Comparison of ENCODE assay signal across 18 cellular contexts in the genomic region with DNA sequence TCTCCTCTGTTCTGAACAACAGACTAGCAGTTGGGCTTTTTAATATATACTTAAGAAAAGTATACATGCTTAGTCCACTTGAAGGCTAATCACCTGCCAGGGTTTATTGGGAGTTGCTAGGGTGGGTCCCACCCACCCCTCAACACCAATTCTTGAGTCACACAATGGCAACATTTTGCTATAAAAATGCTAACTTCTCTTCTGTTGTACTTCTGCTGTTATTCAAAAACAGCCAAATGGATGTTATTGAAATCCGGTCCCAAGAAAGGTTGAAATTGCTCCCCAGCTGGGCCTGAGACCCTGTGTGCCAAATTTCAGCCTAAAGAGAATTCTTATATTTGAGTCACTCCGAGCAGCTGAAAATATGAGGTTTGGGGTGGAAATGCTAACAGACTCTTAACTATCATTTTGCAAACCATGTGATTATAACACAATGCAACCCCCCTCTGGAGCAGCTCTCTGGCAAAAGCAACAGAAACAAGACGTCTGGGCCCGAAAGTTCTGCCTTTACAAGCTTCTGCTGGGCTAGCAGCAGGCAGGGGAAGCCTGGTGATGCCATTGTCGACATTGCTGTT. TPM values are rescaled to one million over a fixed set of nuclear protein-coding genes. Genes with fewer than 3 reads are reported as not detected.
DNase-seq lines count a peak whose midpoint lies in the region; ATAC-seq and TF ChIP-seq lines count a peak whose summit lies in the region.
"Had no signal": no experiment of that assay in that cellular context is flagged by ENCODE, and none has a peak within 500 bp of the region (broad histone marks: within the 10 kb centered on the region; RNA-seq: fewer than 3 reads in every experiment).

No MANE protein-coding gene starts in this region.

- H3K4ac ChIP-seq in mesendoderm (ENCODE audit: low read depth, low read length) = no peak overlapping the region
- H3K4ac ChIP-seq in H9 (ENCODE audit: low read depth, low read length) = no peak overlapping the region

- WGBS in mesendoderm (ENCODE audit: extremely low coverage, insufficient coverage, low lambda C conversion rate) = no CpG with 5 or more reads among the region's 5 CpGs
- no CpG with 5 or more reads among the region's 5 CpGs for WGBS in H9 (ENCODE audit: extremely low coverage, insufficient read length, low lambda C conversion rate)

- H4K91ac ChIP-seq in H9 (ENCODE audit: insufficient read length, low read depth, low read length) = no peak overlapping the region

- H2BK5ac ChIP-seq in mesendoderm (ENCODE audit: low read length) = no peak overlapping the region
- H2BK5ac ChIP-seq in H9 (ENCODE audit: insufficient read length, low read length) = no peak overlapping the region

- H3K27ac Mint-ChIP-seq in GM23338 (no peak overlapping the region), H9 (no peak overlapping the region)
- H3K27ac Mint-ChIP-seq: CD8-positive, alpha-beta T cell had no signal

- H2BK15ac ChIP-seq in mesendoderm (replicated peaks; ENCODE audit: low read depth) (no peak overlapping the region), H9 (ENCODE audit: low read depth, low read length) (no peak overlapping the region)

- H3K36me3 Mint-ChIP-seq in GM23338 (ENCODE audit: low read depth) = no peaks in the 10 kb centered on the region
- H3K36me3 Mint-ChIP-seq in H9 (ENCODE audit: insufficient read depth in 1 of 3, low read depth in 3 of 3) = no peaks in the 10 kb centered on the region
- H3K36me3 Mint-ChIP-seq: CD8-positive, alpha-beta T cell had no signal

- H3K27ac ChIP-seq in GM23338 (ENCODE audit: low read depth) = no peak overlapping the region
- H3K27ac ChIP-seq in mesendoderm (ENCODE audit: low read depth, low read length) = no peak overlapping the region
- H3K27ac ChIP-seq in H9 (ENCODE audit: insufficient read length, low read depth, low read length) = no peak overlapping the region

- H2BK20ac ChIP-seq in H9 (ENCODE audit: low read depth, low read length, poor library complexity, severe bottlenecking) = no peak overlapping the region

- no peaks in the 10 kb centered on the region for H3K27me3 ChIP-seq in GM23338 (ENCODE audit: insufficient read depth)
- no peaks in the 10 kb centered on the region for H3K27me3 ChIP-seq in adipocyte (replicated peaks; ENCODE audit: control insufficient read depth, insufficient read depth, low read length)
- no peaks in the 10 kb centered on the region for H3K27me3 ChIP-seq in mesendoderm (ENCODE audit: insufficient read depth, low read length, poor library complexity)
- H3K27me3 ChIP-seq in H9 (ENCODE audit: insufficient read depth, low read length) = no peaks in the 10 kb centered on the region

- H2AFZ ChIP-seq in GM23338 (peak overlapping the region; percentile 74), H9 (ENCODE audit: low read length) (no peak overlapping the region)

- H3K9me3 Mint-ChIP-seq in GM23338 (no peaks in the 10 kb centered on the region), H9 (no peaks in the 10 kb centered on the region)
- H3K9me3 Mint-ChIP-seq: CD8-positive, alpha-beta T cell had no signal

- H3K9ac ChIP-seq in adipocyte (ENCODE audit: low read length) (no peak overlapping the region), mesendoderm (ENCODE audit: low read length) (no peak overlapping the region), H9 (ENCODE audit: extremely low read depth, insufficient read length, low read length) (no peak overlapping the region)

- H4K8ac ChIP-seq in mesendoderm (ENCODE audit: low read depth, low read length) (no peak overlapping the region), H9 (replicated peaks; ENCODE audit: insufficient read length, low read depth, low read length) (no peak overlapping the region)

- no peak overlapping the region for H3K23ac ChIP-seq in mesendoderm (ENCODE audit: low read length)
- no peak overlapping the region for H3K23ac ChIP-seq in H9 (ENCODE audit: insufficient read length, low read depth, low read length)

- H3F3A ChIP-seq in GM23338 (replicated peaks; ENCODE audit: low read depth) = 0 out of 2 replicates have a peak, but pooled peaks cover 3% of the 10 kb centered on the region

- peaks cover 4% of the 10 kb centered on the region; the same call in 1 of the 2 replicates for H3K9me2 ChIP-seq in GM23338 (ENCODE audit: insufficient read depth)

- H3K27me3 Mint-ChIP-seq in GM23338 (ENCODE audit: insufficient read depth, low read depth, poor library complexity) (peaks cover 2% of the 10 kb centered on the region), H9 (ENCODE audit: low read depth) (no peaks in the 10 kb centered on the region)

- peak overlapping the region; percentile 59 for H2AK5ac ChIP-seq in mesendoderm (ENCODE audit: low read length)
- no peak overlapping the region for H2AK5ac ChIP-seq in H9 (ENCODE audit: insufficient read length, low read length)

- no peaks in the 10 kb centered on the region for H3K79me2 ChIP-seq in GM23338 (replicated peaks; ENCODE audit: insufficient read depth)
- no peaks in the 10 kb centered on the region for H3K79me2 ChIP-seq in mesendoderm (ENCODE audit: control insufficient read depth, insufficient read depth, low read length)
- no peaks in the 10 kb centered on the region for H3K79me2 ChIP-seq in H9 (ENCODE audit: insufficient read depth, low read length)

- TF ChIP-seq CTCF in GM23338 (conservative IDR thresholded peaks at IDR 0.05; ENCODE audit: low read depth in 2 of 2) = no peak
- no peak for TF ChIP-seq CTCF in H9 (conservative IDR thresholded peaks at IDR 0.05)

- no peak overlapping the region for H2BK12ac ChIP-seq in H9 (ENCODE audit: insufficient read length, low read depth, low read length)

- H3K79me1 ChIP-seq in mesendoderm (ENCODE audit: low read length) = no peaks in the 10 kb centered on the region
- no peaks in the 10 kb centered on the region for H3K79me1 ChIP-seq in H9 (ENCODE audit: insufficient read depth, low read depth, low read length, poor library complexity, severe bottlenecking)

- H4K5ac ChIP-seq in mesendoderm (ENCODE audit: low read length) (no peak overlapping the region), H9 (ENCODE audit: insufficient read length, low read depth, low read length) (no peak overlapping the region)

- H3K14ac ChIP-seq in H9 (ENCODE audit: insufficient read depth, low read length) = no peak overlapping the region

- H4K20me1 ChIP-seq in GM23338 (replicated peaks; ENCODE audit: insufficient read depth) = no peaks in the 10 kb centered on the region
- H4K20me1 ChIP-seq in H9 (ENCODE audit: control insufficient read depth, insufficient read depth, insufficient read length) = no peaks in the 10 kb centered on the region

- H3K4me3 Mint-ChIP-seq in GM23338 = no peak overlapping the region
- H3K4me3 Mint-ChIP-seq in H9 = no peak overlapping the region
- H3K4me3 Mint-ChIP-seq: CD8-positive, alpha-beta T cell had no signal

- H3K4me1 ChIP-seq in GM23338 (ENCODE audit: insufficient read depth) (peaks cover 17% of the 10 kb centered on the region), adipocyte (ENCODE audit: control insufficient read depth, insufficient read depth, low read length) (peaks cover 19% of the 10 kb centered on the region), mesendoderm (ENCODE audit: control insufficient read depth, low read depth, low read length) (peaks cover 3% of the 10 kb centered on the region), H9 (ENCODE audit: insufficient read depth, low read length) (no peaks in the 10 kb centered on the region)

- H3K18ac ChIP-seq in mesendoderm (ENCODE audit: low read length) (no peak overlapping the region), H9 (ENCODE audit: insufficient read length, low read depth, low read length) (no peak overlapping the region)

- H2BK120ac ChIP-seq in mesendoderm (ENCODE audit: low read depth, low read length) = no peak overlapping the region
- no peak overlapping the region for H2BK120ac ChIP-seq in H9 (ENCODE audit: low read depth, low read length, poor library complexity, severe bottlenecking)

- no peak overlapping the region for H3T11ph ChIP-seq in H9 (ENCODE audit: low read length)

- no peak overlapping the region for H3K4me3 ChIP-seq in GM23338
- peak overlapping the region; percentile 51 for H3K4me3 ChIP-seq in adipocyte (ENCODE audit: low read length)
- H3K4me3 ChIP-seq in mesendoderm (ENCODE audit: low read length) = no peak overlapping the region

- no peaks in the 10 kb centered on the region for H3K23me2 ChIP-seq in H9 (ENCODE audit: insufficient read length, low read depth, low read length, poor library complexity, severe bottlenecking)

- H3K4me1 Mint-ChIP-seq in GM23338 (peaks cover 20% of the 10 kb centered on the region), H9 (peaks cover 12 to 26% of the 10 kb centered on the region in 2 experiments)

- no peak overlapping the region for H3K4me2 ChIP-seq in GM23338
- no peak overlapping the region for H3K4me2 ChIP-seq in mesendoderm (ENCODE audit: low read length)
- H3K4me2 ChIP-seq in H9 (ENCODE audit: insufficient read depth, insufficient read length, low read length) = no peak overlapping the region

- H3K36me3 ChIP-seq in GM23338 (ENCODE audit: insufficient read depth) (no peaks in the 10 kb centered on the region), adipocyte (ENCODE audit: control insufficient read depth, insufficient read depth, low read length, severe bottlenecking) (no peaks in the 10 kb centered on the region), mesendoderm (ENCODE audit: control insufficient read depth, insufficient read depth, low read length) (no peaks in the 10 kb centered on the region)

- DNase-seq in AG20443 (ENCODE audit: low spot score) (peak; percentile 14), GM23338 (ENCODE audit: low spot score) (no peak), adipocyte (ENCODE audit: low read depth) (no peak), mesendoderm (no peak), H9 (no peak), C1 segment of cervical spinal cord (lab: John Stamatoyannopoulos, UW) (no peak), cortex of kidney (lab: John Stamatoyannopoulos, UW) (no peak)
- DNase-seq: ACHN; CD8-positive, alpha-beta T cell; GOT3; MM.1S; NCI-H1105; NCI-H1694 treated with DMSO at 0.1 percent for 48 hours; NCI-H526 treated with DMSO at 0.1 percent for 48 hours; NK-92 treated with Interleukin-12 subunit alpha and Interleukin-12 subunit beta, amount 100 ng/mL, for 24 hours; SHP77 treated with DMSO at 0.1 percent for 48 hours had no signal

- peak overlapping the region; percentile 43 for H3K56ac ChIP-seq in mesendoderm (ENCODE audit: low read length)
- H3K56ac ChIP-seq in H9 (ENCODE audit: insufficient read length, low read depth, low read length) = no peak overlapping the region

- ATAC-seq in GM23338 (no peak), GM18867 (IDR thresholded peaks at IDR 0.05; ENCODE audit: unreplicated experiment) (no peak)
- ATAC-seq: CD8-positive, alpha-beta T cell; SK-N-SH treated with all-trans-retinoic acid at 6 μM for 48 hours had no signal

- no peaks in the 10 kb centered on the region for H3K9me3 ChIP-seq in adipocyte (ENCODE audit: control insufficient read depth, low read length)
- H3K9me3 ChIP-seq in H9 (ENCODE audit: control insufficient read depth, low read depth, low read length) = no peaks in the 10 kb centered on the region

RNA-seq across cellular contexts. Expression of a gene that starts 27.0 kb away (rescaled TPM):
- 20.0 and 21.5 TPM in 2 replicates for total RNA-seq in GM23338 (2014; rRNA removed; shearing (Covaris generic))
- polyA plus RNA-seq in GM23338 (2016; fragmentation: Nextera tagmentation; extraction: Ambion mirVana) = 8.9 and 9.2 TPM in 2 replicates
- polyA plus RNA-seq in mesendoderm (2013, experiment 1 of 2) = 8.4 TPM
- polyA plus RNA-seq in mesendoderm (2013, experiment 2 of 2) = 8.1 TPM
- 21.2 and 25.1 TPM in 2 replicates for total RNA-seq in H9 (2021)
